In genomic region chrX:110003167-110004156, GRCh38 we compare ENCODE assay signal across 7 cellular contexts. TPM values are rescaled to one million over a fixed set of nuclear protein-coding genes. Genes with fewer than 3 reads are reported as not detected.
DNase-seq lines count a peak whose midpoint lies in the region; ATAC-seq and TF ChIP-seq lines count a peak whose summit lies in the region.

No MANE protein-coding gene starts in this region.

- H3K36me3 Mint-ChIP-seq in activated CD8-positive, alpha-beta T cell treated with anti-CD3 and anti-CD28 coated beads for 36 hours (ENCODE audit: low read depth): peaks cover 2% of the 10 kb centered on the region

- POLR2A ChIA-PET in activated CD8-positive, alpha-beta T cell treated with anti-CD3 and anti-CD28 coated beads for 36 hours (lab: Charles Lee): interaction anchor here (0.8 to 1.6 kb wide), 3 partner anchors 12 to 44 kb away, joined by 3 to 7 read pairs (median 4); no protein-coding TSS in a partner anchor

- no peak for TF ChIP-seq CTCF in activated CD8-positive, alpha-beta T cell treated with anti-CD3 and anti-CD28 coated beads for 36 hours (IDR thresholded peaks at IDR 0.05)
- TF ChIP-seq CTCF in fibroblast of villous mesenchyme (IDR thresholded peaks at IDR 0.05; ENCODE audit: insufficient read depth, low read depth, low read length) (no peak), ovary (IDR thresholded peaks at IDR 0.05) (no peak)

- intact Hi-C loops in activated CD8-positive, alpha-beta T cell treated with anti-CD3 and anti-CD28 coated beads for 36 hours (cut with micrococcal nuclease): no loop called here
- intact Hi-C loops in ovary (cut with DNase I): no loop called here

- no peaks in the 10 kb centered on the region for H3K27me3 ChIP-seq in ovary

- H3K27ac Mint-ChIP-seq in activated CD8-positive, alpha-beta T cell treated with anti-CD3 and anti-CD28 coated beads for 36 hours: peak overlapping the region; percentile 83

- H3K4me3 ChIP-seq in fibroblast of villous mesenchyme (ENCODE audit: low read depth, low read length) (peak overlapping the region; percentile 73), ovary (peak overlapping the region; percentile 41)

- no peaks in the 10 kb centered on the region for H3K27me3 Mint-ChIP-seq in activated CD8-positive, alpha-beta T cell treated with anti-CD3 and anti-CD28 coated beads for 36 hours

- H3K4me1 ChIP-seq in ovary (ENCODE audit: insufficient read depth): no peaks in the 10 kb centered on the region

- peak; percentile 21 for DNase-seq in activated CD8-positive, alpha-beta T cell treated with anti-CD3 and anti-CD28 coated beads for 36 hours
- peak; percentile 26 for DNase-seq in fibroblast of villous mesenchyme (ENCODE audit: low read depth)
- peak; percentile 15 to 56 (median 42) for DNase-seq in ovary
- no peak for DNase-seq in epidermal melanocyte (ENCODE audit: insufficient read length, low spot score)
- DNase-seq in GM03348 (ENCODE audit: low spot score): no peak

- H3K36me3 ChIP-seq in ovary: no peaks in the 10 kb centered on the region

- peak overlapping the region; percentile 68 to 87 for H3K27ac ChIP-seq in ovary

- ATAC-seq in GM18499 (IDR thresholded peaks at IDR 0.05; ENCODE audit: insufficient read depth, unreplicated experiment) (peak; percentile 13), HG03521 (IDR thresholded peaks at IDR 0.05; ENCODE audit: unreplicated experiment) (peak; percentile 9)
- no peak for ATAC-seq in activated CD8-positive, alpha-beta T cell treated with anti-CD3 and anti-CD28 coated beads for 36 hours

- H3K9me3 Mint-ChIP-seq in activated CD8-positive, alpha-beta T cell treated with anti-CD3 and anti-CD28 coated beads for 36 hours: no peaks in the 10 kb centered on the region

- CTCF ChIA-PET in activated CD8-positive, alpha-beta T cell treated with anti-CD3 and anti-CD28 coated beads for 36 hours (lab: Charles Lee): no interaction called here

- 33 to 41% (median 37%) methylated on average over 46 of the region's 46 CpGs for WGBS in ovary, 3 donors

- TF ChIP-seq POLR2A in ovary (IDR thresholded peaks at IDR 0.05): no peak

- H3K9me3 ChIP-seq in ovary: no peaks in the 10 kb centered on the region

- H3K4me3 Mint-ChIP-seq in activated CD8-positive, alpha-beta T cell treated with anti-CD3 and anti-CD28 coated beads for 36 hours: peak overlapping the region; percentile 85

- no peak for TF ChIP-seq EP300 in ovary (IDR thresholded peaks at IDR 0.05)

- H3K4me1 Mint-ChIP-seq in activated CD8-positive, alpha-beta T cell treated with anti-CD3 and anti-CD28 coated beads for 36 hours (ENCODE audit: low read depth): peaks cover 34% of the 10 kb centered on the region

RNA-seq across cellular contexts. Expression of gene TMEM164, which starts 0.5 kb away (rescaled TPM):
- total RNA-seq in activated CD8-positive, alpha-beta T cell treated with anti-CD3 and anti-CD28 coated beads for 36 hours: 10 to 100 TPM; 10.9 to 11.5 TPM
- total RNA-seq in fibroblast of villous mesenchyme: 11.7 and 12.2 TPM in 2 replicates
- total RNA-seq in ovary: 10 to 100 TPM; 26.5 to 59.4 (median 33.2) TPM
- 10 to 100 TPM; 17.5 to 32.4 TPM for polyA plus RNA-seq in ovary

Comparison
In these comparisons a context has a peak if more than half of its experiments do, and no peak if none do; other contexts are left out.
1. DNase-seq: peak in activated CD8-positive, alpha-beta T cell treated with anti-CD3 and anti-CD28 coated beads for 36 hours (single experiment), fibroblast of villous mesenchyme (single experiment) and ovary (5 of 5); none in epidermal melanocyte (single experiment) and GM03348 (single experiment).